18 cellular contexts compared by ENCODE assay signal in the genomic region with DNA sequence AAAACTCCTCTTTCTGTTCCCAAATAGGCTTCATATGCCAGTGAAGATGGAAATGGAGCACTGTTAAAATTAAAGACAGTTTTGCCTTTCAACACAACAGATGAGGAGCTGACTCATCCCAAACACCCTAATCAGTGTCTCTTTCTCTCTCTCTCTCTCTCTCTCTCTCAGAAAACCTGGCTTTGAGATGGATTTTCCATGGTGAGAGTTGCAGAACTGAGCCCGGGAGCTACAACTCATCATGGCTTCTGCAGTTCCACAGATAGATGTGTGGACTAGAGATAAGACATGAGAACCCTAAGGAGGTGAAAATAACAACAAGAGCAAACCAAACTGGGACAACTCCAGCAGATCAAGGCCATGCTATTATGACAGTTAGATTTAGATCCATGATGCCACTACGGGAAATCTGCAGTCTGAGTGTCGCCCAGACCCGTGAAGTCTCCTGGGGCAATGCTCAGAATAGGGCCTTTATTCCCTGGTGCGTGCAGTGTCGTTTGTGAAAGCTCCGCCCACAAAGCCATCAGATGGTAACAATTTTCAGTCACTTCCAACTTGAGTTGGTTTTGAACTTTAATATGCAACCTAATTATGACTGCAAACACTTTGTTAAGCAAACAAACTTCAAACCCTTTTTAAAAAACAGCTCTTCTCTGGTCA.
DNase-seq lines count a peak whose midpoint lies in the region; ATAC-seq, FAIRE-seq and TF ChIP-seq lines count a peak whose summit lies in the region.
"Had no signal": no experiment of that assay in that cellular context is flagged by ENCODE, and none has a peak within 500 bp of the region (broad histone marks: within the 10 kb centered on the region; RNA-seq: fewer than 3 reads in every experiment).

No MANE protein-coding gene starts in this region.

- no peaks in the 10 kb centered on the region for H3K27me3 ChIP-seq in BLaER1 treated with 17β-estradiol and CSF1 and Interleukin-3, amounts not matched to agents 10 nM and 100 nM
- no peaks in the 10 kb centered on the region for H3K27me3 ChIP-seq in Karpas-422 (ENCODE audit: low read length)
- H3K27me3 ChIP-seq in GM12878 (replicated peaks in 1 of 2; ENCODE audit: control insufficient read depth in 2 of 2, insufficient read depth in 2 of 2, low read length in 1 of 2) = no peaks in the 10 kb centered on the region
- H3K27me3 ChIP-seq: left lung, testis had no signal

- FAIRE-seq in GM12878 (lab: Jason Lieb, UNC) = no peak
- FAIRE-seq: colon had no signal

- POLR2A ChIA-PET in GM12878 (lab: Charles Lee) = interaction anchor here (1.1 kb wide), 1 partner anchor 11 kb away, joined by 3 read pairs; no protein-coding TSS in a partner anchor

- peak overlapping the region; percentile 18 to 78 (median 63) for H3K4me2 ChIP-seq in BLaER1 treated with 17β-estradiol and CSF1 and Interleukin-3, amounts not matched to agents 10 nM and 100 nM
- H3K4me2 ChIP-seq in Karpas-422 (ENCODE audit: low read depth, low read length, poor library complexity, severe bottlenecking) = peak overlapping the region; percentile 13
- no peak overlapping the region for H3K4me2 ChIP-seq in GM12878 (ENCODE audit: control insufficient read depth, insufficient read depth)

- ATAC-seq in GM12878 (no peak; the same call in 1 of the 3 replicates), sciatic nerve (peak; percentile 50), HG02885 (IDR thresholded peaks at IDR 0.05; ENCODE audit: poor library complexity, unreplicated experiment) (no peak)
- ATAC-seq: left lung had no signal

- peaks cover 23 to 59% (median 44%) of the 10 kb centered on the region in 10 experiments for H3K4me1 ChIP-seq in BLaER1 treated with 17β-estradiol and CSF1 and Interleukin-3, amounts not matched to agents 10 nM and 100 nM
- H3K4me1 ChIP-seq in Karpas-422 (ENCODE audit: low read length) = peaks cover 8% of the 10 kb centered on the region
- H3K4me1 ChIP-seq in GM12878 (ENCODE audit: control insufficient read depth, insufficient read depth, low read length) = peaks cover 15% of the 10 kb centered on the region
- H3K4me1 ChIP-seq: left lung, testis had no signal

- 39% methylated on average over 7 of the region's 7 CpGs for WGBS in GM12878 (ENCODE audit: insufficient coverage, insufficient replicate concordance, low lambda C conversion rate, missing lambda C conversion rate)

- CTCF ChIA-PET in GM12878 (lab: Yijun Ruan, JAX) = interaction anchor here (2.4 kb wide), 1 partner anchor 308 kb away, joined by 6 read pairs; no protein-coding TSS in a partner anchor

- H3K79me2 ChIP-seq in Karpas-422 (ENCODE audit: low read length) (no peaks in the 10 kb centered on the region), GM12878 (ENCODE audit: control insufficient read depth, insufficient read depth, low read length) (no peaks in the 10 kb centered on the region)

- intact Hi-C loops in GM12878 (cut with micrococcal nuclease; ENCODE audit: unreplicated experiment) (loop anchor here (5.0 kb wide), 1 partner anchor 151 kb away; no protein-coding TSS in a partner anchor), sciatic nerve (cut with DNase I) (no loop called here)

- no peak overlapping the region; a peak in 1 of 20 replicates for H3K4me3 ChIP-seq in BLaER1 treated with 17β-estradiol and CSF1 and Interleukin-3, amounts not matched to agents 10 nM and 100 nM
- H3K4me3 ChIP-seq in Karpas-422 (ENCODE audit: low read length) = no peak overlapping the region
- H3K4me3 ChIP-seq in GM12878 = no peak overlapping the region
- H3K4me3 ChIP-seq: left lung, testis had no signal

- DNase-seq in Karpas-422 (no peak), GM12878 (ENCODE audit: low read depth, low spot score) (no peak), sciatic nerve (ENCODE audit: low spot score) (no peak), COLO829 (ENCODE audit: low spot score) (no peak)
- DNase-seq in activated CD4-positive, CD25-positive, alpha-beta regulatory T cell treated with anti-CD3 and anti-CD28 coated beads, Interleukin-2, amount 50 U/mL, for 72 hours = no peak
- DNase-seq: activated CD4-positive, alpha-beta memory T cell treated with anti-CD3 and anti-CD28 coated beads for 36 hours; activated T-cell treated with anti-CD3 and anti-CD28 coated beads, Interleukin-2, amount 50 U/mL, for 48 hours; left lung; NCI-H2171 treated with DMSO at 0.1 percent for 48 hours; NCI-H82; nucleus accumbens; stimulated activated CD4-positive, alpha-beta T cell treated with anti-CD3 and anti-CD28 coated beads, Interleukin-4, amount 100 ng/mL, for 24 hours; stimulated activated CD8-positive, alpha-beta memory T cell treated with anti-CD3 and anti-CD28 coated beads, Interleukin-4, amount 100 ng/mL, for 48 hours; testis had no signal

- no peak for TF ChIP-seq POLR2A in GM12878 (IDR thresholded peaks at IDR 0.05; ENCODE audit: low read depth, low read length)

- no peak for TF ChIP-seq RAD21 in GM12878 (IDR thresholded peaks at IDR 0.05; ENCODE audit: insufficient read depth, low read depth, low read length)

- H4K20me1 ChIP-seq in BLaER1 treated with 17β-estradiol and CSF1 and Interleukin-3, amounts not matched to agents 10 nM and 100 nM = no peaks in the 10 kb centered on the region
- H4K20me1 ChIP-seq in Karpas-422 (ENCODE audit: insufficient read depth, low read depth, low read length) (no peaks in the 10 kb centered on the region), GM12878 (ENCODE audit: control insufficient read depth, insufficient read depth) (no peaks in the 10 kb centered on the region)

- BruUV-seq in GM12878 (replicated peaks; lab: Mats Ljungman, UMichigan) = no TSS peak

- in situ Hi-C loops in GM12878 (cut with MboI) = no loop called here

- H2AFZ ChIP-seq in Karpas-422 (ENCODE audit: low read length) (no peak overlapping the region), GM12878 (ENCODE audit: control insufficient read depth, low read depth, low read length) (no peak overlapping the region)

- peak overlapping the region in 3 of 11 experiments; percentile 3 to 56 (median 37); a peak in 3 of 22 replicates for H3K9ac ChIP-seq in BLaER1 treated with 17β-estradiol and CSF1 and Interleukin-3, amounts not matched to agents 10 nM and 100 nM
- H3K9ac ChIP-seq in Karpas-422 (ENCODE audit: low read length) = no peak overlapping the region
- no peak overlapping the region for H3K9ac ChIP-seq in GM12878 (ENCODE audit: control insufficient read depth, insufficient read depth, low read length)

- no peaks in the 10 kb centered on the region for H3K9me2 ChIP-seq in Karpas-422 (replicated peaks; ENCODE audit: insufficient read depth, low read length)

- no peak for TF ChIP-seq EP300 in GM12878 (IDR thresholded peaks at IDR 0.05; ENCODE audit: borderline replicate concordance in 1 of 2, control insufficient read depth in 1 of 2, low read depth in 2 of 2, low read length in 2 of 2)

- RAD21 ChIA-PET in GM12878 (lab: Charles Lee; ENCODE audit: unreplicated experiment) = interaction anchor here (1.0 to 2.5 kb wide), 2 partner anchors 253 to 482 kb away, joined by 3 to 8 read pairs; no protein-coding TSS in a partner anchor

- no peaks in the 10 kb centered on the region for H3K36me3 ChIP-seq in BLaER1 treated with 17β-estradiol and CSF1 and Interleukin-3, amounts not matched to agents 10 nM and 100 nM
- H3K36me3 ChIP-seq in Karpas-422 (ENCODE audit: insufficient read depth, low read length) (no peaks in the 10 kb centered on the region), GM12878 (ENCODE audit: control insufficient read depth in 2 of 2, insufficient read depth in 2 of 2, low read length in 1 of 2) (no peaks in the 10 kb centered on the region)
- H3K36me3 ChIP-seq: left lung had no signal

- H3K9me3 ChIP-seq in BLaER1 treated with 17β-estradiol and CSF1 and Interleukin-3, amounts not matched to agents 10 nM and 100 nM (replicated peaks in 1 of 11) = peaks cover 0 to 18% (median 13%) of the 10 kb centered on the region in 11 experiments; a peak in 15 of 22 replicates
- H3K9me3 ChIP-seq in Karpas-422 (ENCODE audit: low read length) (no peaks in the 10 kb centered on the region), GM12878 (replicated peaks; ENCODE audit: control insufficient read depth, insufficient read depth, low read length) (no peaks in the 10 kb centered on the region; the same call in 2 of the 3 replicates)
- H3K9me3 ChIP-seq: left lung, testis had no signal

- SMC1A ChIA-PET in GM12878 (lab: Charles Lee; ENCODE audit: uncharacterized antibody, unreplicated experiment) = interaction anchor here (1.0 to 1.9 kb wide), 8 partner anchors 9 to 353 kb away, joined by 3 to 6 read pairs (median 3); no protein-coding TSS in a partner anchor

- TF ChIP-seq CTCF in GM12878 (IDR thresholded peaks at IDR 0.05 in 2 of 3, conservative IDR thresholded peaks at IDR 0.05 in 1 of 3; ENCODE audit: control insufficient read depth in 2 of 3, extremely low read depth in 1 of 3, insufficient read depth in 1 of 3, low read depth in 3 of 3, low read length in 3 of 3) = no peak

- peak overlapping the region in 6 of 11 experiments; percentile 15 to 72 (median 61); a peak in 10 of 22 replicates for H3K27ac ChIP-seq in BLaER1 treated with 17β-estradiol and CSF1 and Interleukin-3, amounts not matched to agents 10 nM and 100 nM
- H3K27ac ChIP-seq in Karpas-422 (ENCODE audit: low read length) (no peak overlapping the region), GM12878 (ENCODE audit: control insufficient read depth, insufficient read depth) (no peak overlapping the region)
- H3K27ac ChIP-seq: C4-2B, left lung, testis had no signal

TF ChIP-seq in GM12878, 131 proteins besides CTCF, POLR2A, EP300 and RAD21 (continues in another document):
- no peak for TF ChIP-seq SMC3 (IDR thresholded peaks at IDR 0.05; ENCODE audit: borderline replicate concordance, low read length)
- TF ChIP-seq IKZF1 (conservative IDR thresholded peaks at IDR 0.05) = 0 out of 2 replicates have a peak, but pooled peaks have one; percentile 13
- no peak for TF ChIP-seq NFXL1 (IDR thresholded peaks at IDR 0.05; ENCODE audit: borderline replicate concordance)
- TF ChIP-seq SMAD1 (IDR thresholded peaks at IDR 0.05; ENCODE audit: low read depth, partially characterized antibody) = no peak

Comparison
In these comparisons a context has a peak if more than half of its experiments do, and no peak if none do; other contexts are left out.
1. H3K27ac ChIP-seq: peak in BLaER1 treated with 17β-estradiol and CSF1 and Interleukin-3, amounts not matched to agents 10 nM and 100 nM (6 of 11); none in Karpas-422 (single experiment) and GM12878 (single experiment).